Comparison of ENCODE assay signal across 19 cellular contexts in the genomic region with DNA sequence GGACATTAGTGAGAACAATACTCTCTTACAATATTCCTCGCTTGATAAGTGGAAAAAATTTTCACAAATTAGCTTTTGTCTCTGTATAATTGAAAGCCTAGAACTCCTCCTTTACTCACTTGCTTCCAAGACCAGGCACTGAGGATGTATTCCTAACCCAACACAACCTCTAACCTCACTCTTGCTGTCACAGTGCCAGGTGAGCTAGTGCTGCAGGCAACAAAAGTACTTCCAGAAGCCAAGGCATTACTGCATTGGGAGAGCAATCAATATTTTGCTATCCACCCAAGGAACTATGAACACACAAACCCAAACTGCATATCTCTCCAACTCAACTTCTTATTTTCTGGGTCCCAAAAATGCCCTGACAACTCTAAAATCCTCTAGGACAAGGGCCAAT.
DNase-seq lines count a peak whose midpoint lies in the region; ATAC-seq and TF ChIP-seq lines count a peak whose summit lies in the region.
"Had no signal": no experiment of that assay in that cellular context is flagged by ENCODE, and none has a peak within 500 bp of the region (broad histone marks: within the 10 kb centered on the region; RNA-seq: fewer than 3 reads in every experiment).

No MANE protein-coding gene starts in this region.

- no peak overlapping the region for H3K4me3 ChIP-seq in MG63
- no peak overlapping the region for H3K4me3 ChIP-seq in fibroblast of the aortic adventitia (ENCODE audit: low read depth, low read length)
- H3K4me3 ChIP-seq: mucosa of descending colon, neural progenitor cell had no signal

- peak; percentile 72 for ATAC-seq in sciatic nerve
- no peak for ATAC-seq in GM18519 (IDR thresholded peaks at IDR 0.05; ENCODE audit: low FRiP score, unreplicated experiment)
- no peak for ATAC-seq in GM19395 (IDR thresholded peaks at IDR 0.05; ENCODE audit: unreplicated experiment)

- peaks cover 24% of the 10 kb centered on the region for H3K4me1 Mint-ChIP-seq in T-helper 2 cell treated with Interferon-gamma antibody and Interleukin-4, amounts not matched to agents 5 μg/mL and 100 μg/mL, for 36 hours (ENCODE audit: low read depth)
- H3K4me1 Mint-ChIP-seq in CD14-positive monocyte, result no peaks in the 10 kb centered on the region
- H3K4me1 Mint-ChIP-seq: IgD-negative memory B cell had no signal

- TF ChIP-seq CTCF in fibroblast of the aortic adventitia (IDR thresholded peaks at IDR 0.05; ENCODE audit: insufficient read depth, low read length), result no peak
- TF ChIP-seq CTCF in CD14-positive monocyte (IDR thresholded peaks at IDR 0.05), result no peak

- no peaks in the 10 kb centered on the region for H3K27me3 Mint-ChIP-seq in T-helper 2 cell treated with Interferon-gamma antibody and Interleukin-4, amounts not matched to agents 5 μg/mL and 100 μg/mL, for 36 hours (ENCODE audit: low read depth)
- H3K27me3 Mint-ChIP-seq in CD14-positive monocyte (ENCODE audit: low read depth in 3 of 3), result peaks cover 0 to 3% (median 2%) of the 10 kb centered on the region in 3 donors
- H3K27me3 Mint-ChIP-seq: IgD-negative memory B cell; stimulated activated naive CD8-positive, alpha-beta T cell treated with anti-CD3 and anti-CD28 coated beads, Interleukin-15, Interleukin-2, amounts not matched to agents 100 ng/mL and 50 ng/mL, for 24 hours had no signal

- peaks cover 20% of the 10 kb centered on the region for H3K9me3 Mint-ChIP-seq in T-helper 2 cell treated with Interferon-gamma antibody and Interleukin-4, amounts not matched to agents 5 μg/mL and 100 μg/mL, for 36 hours
- peaks cover 0 to 10% (median 2%) of the 10 kb centered on the region in 7 donors for H3K9me3 Mint-ChIP-seq in CD14-positive monocyte
- H3K9me3 Mint-ChIP-seq: activated T-cell treated with anti-CD3 and anti-CD28 coated beads, Interleukin-2, amount 50 U/mL, for 4 hours; CD8-positive, alpha-beta memory T cell; stimulated activated naive CD8-positive, alpha-beta T cell treated with anti-CD3 and anti-CD28 coated beads, Interleukin-15, Interleukin-2, amounts not matched to agents 100 ng/mL and 50 ng/mL, for 24 hours had no signal

- no peaks in the 10 kb centered on the region for H3K27me3 ChIP-seq in MG63
- H3K27me3 ChIP-seq: neural progenitor cell had no signal

- intact Hi-C loops in sciatic nerve (cut with DNase I), result no loop called here
- intact Hi-C loops in CD14-positive monocyte (cut with micrococcal nuclease), result no loop called here

- no peak for DNase-seq in T-helper 2 cell treated with Interferon-gamma antibody and Interleukin-4, amounts not matched to agents 5 μg/mL and 100 μg/mL, for 36 hours (ENCODE audit: low spot score)
- DNase-seq in T-helper 2 cell, result no peak
- DNase-seq in MG63, result peak; percentile 46
- DNase-seq in fibroblast of the aortic adventitia (ENCODE audit: low read depth), result peak; percentile 18
- peak; percentile 79 for DNase-seq in sciatic nerve (ENCODE audit: low spot score)
- DNase-seq in CD14-positive monocyte (ENCODE audit: low spot score), result no peak
- DNase-seq: 8988T; activated naive CD4-positive, alpha-beta T cell treated with Interleukin-2 at 50 U/mL for 16 hours; NCI-H1417 treated with DMSO at 0.1 percent for 48 hours; NCI-H2081 treated with DMSO at 0.1 percent for 48 hours; trophoblast cell had no signal

- no peaks in the 10 kb centered on the region for H3K9me3 ChIP-seq in MG63
- H3K9me3 ChIP-seq: mucosa of descending colon had no signal

- no peaks in the 10 kb centered on the region for H3K36me3 ChIP-seq in MG63
- H3K36me3 ChIP-seq: neural progenitor cell had no signal

- H3K36me3 Mint-ChIP-seq in T-helper 2 cell treated with Interferon-gamma antibody and Interleukin-4, amounts not matched to agents 5 μg/mL and 100 μg/mL, for 36 hours (ENCODE audit: low read depth), result peaks cover 4% of the 10 kb centered on the region
- no peaks in the 10 kb centered on the region for H3K36me3 Mint-ChIP-seq in CD14-positive monocyte
- H3K36me3 Mint-ChIP-seq: CD8-positive, alpha-beta memory T cell; IgD-negative memory B cell; neural progenitor cell had no signal

- H3K4me3 Mint-ChIP-seq in T-helper 2 cell treated with Interferon-gamma antibody and Interleukin-4, amounts not matched to agents 5 μg/mL and 100 μg/mL, for 36 hours, result no peak overlapping the region
- H3K4me3 Mint-ChIP-seq in CD14-positive monocyte, result no peak overlapping the region
- H3K4me3 Mint-ChIP-seq: activated T-cell treated with anti-CD3 and anti-CD28 coated beads, Interleukin-2, amount 50 U/mL, for 4 hours; neural progenitor cell; stimulated activated naive CD8-positive, alpha-beta T cell treated with anti-CD3 and anti-CD28 coated beads, Interleukin-15, Interleukin-2, amounts not matched to agents 100 ng/mL and 50 ng/mL, for 24 hours had no signal

- H3K27ac Mint-ChIP-seq in T-helper 2 cell treated with Interferon-gamma antibody and Interleukin-4, amounts not matched to agents 5 μg/mL and 100 μg/mL, for 36 hours, result peak overlapping the region; percentile 3
- no peak overlapping the region for H3K27ac Mint-ChIP-seq in CD14-positive monocyte
- H3K27ac Mint-ChIP-seq: neural progenitor cell had no signal

Comparison
In these comparisons a context has a peak if more than half of its experiments do, and no peak if none do; other contexts are left out.
1. DNase-seq: peak in MG63 (single experiment), fibroblast of the aortic adventitia (single experiment) and sciatic nerve (single experiment); none in T-helper 2 cell treated with Interferon-gamma antibody and Interleukin-4, amounts not matched to agents 5 μg/mL and 100 μg/mL, for 36 hours (single experiment), T-helper 2 cell (0 of 5) and CD14-positive monocyte (single experiment).